Comparison of ENCODE assay signal across 18 cellular contexts in genomic region chr1:15825800-15826199, GRCh38. TPM values are rescaled to one million over a fixed set of nuclear protein-coding genes. Genes with fewer than 3 reads are reported as not detected.
DNase-seq lines count a peak whose midpoint lies in the region; ATAC-seq and TF ChIP-seq lines count a peak whose summit lies in the region.
"Had no signal": no experiment of that assay in that cellular context is flagged by ENCODE, and none has a peak within 500 bp of the region (broad histone marks: within the 10 kb centered on the region; RNA-seq: fewer than 3 reads in every experiment).

No MANE protein-coding gene starts in this region.

- H2AFZ ChIP-seq in IMR-90 (replicated peaks; ENCODE audit: low read length, poor library complexity): no peak overlapping the region

- no peak overlapping the region for H3K9ac ChIP-seq in IMR-90 (ENCODE audit: low read depth, low read length)

- CTCF ChIA-PET in IMR-90 (lab: Yijun Ruan, JAX): interaction anchor here (0.6 to 0.7 kb wide), 5 partner anchors 8 to 289 kb away, joined by 3 to 7 read pairs (median 6); no protein-coding TSS in a partner anchor

- no peaks in the 10 kb centered on the region for H3K9me3 ChIP-seq in IMR-90 (ENCODE audit: control insufficient read depth, insufficient read depth, low read length)
- H3K9me3 ChIP-seq in neutrophil: no peaks in the 10 kb centered on the region
- H3K9me3 ChIP-seq: vagina had no signal

- H4K5ac ChIP-seq in IMR-90 (ENCODE audit: low read depth, low read length): no peak overlapping the region

- H3K27ac ChIP-seq in IMR-90 (ENCODE audit: insufficient read depth, low read length): no peak overlapping the region
- H3K27ac ChIP-seq in neutrophil: peak overlapping the region; percentile 59
- H3K27ac ChIP-seq: vagina had no signal

- H3K18ac ChIP-seq in IMR-90 (ENCODE audit: low read depth, low read length): no peak overlapping the region

- no peak overlapping the region; the same call in 1 of the 2 replicates for H3K23ac ChIP-seq in IMR-90 (ENCODE audit: low read depth, low read length)

- no peak overlapping the region for H3K4ac ChIP-seq in IMR-90 (ENCODE audit: low read depth, low read length)

- H3K4me1 ChIP-seq in IMR-90 (ENCODE audit: control insufficient read depth, insufficient read depth, low read length) (no peaks in the 10 kb centered on the region), neutrophil (ENCODE audit: control insufficient read depth in 1 of 2, insufficient read depth in 1 of 2, low read depth in 1 of 2, low read length in 1 of 2) (peaks cover 36 to 40% of the 10 kb centered on the region in 2 experiments)

- no peaks in the 10 kb centered on the region; the same call in 1 of the 2 replicates for H3K9me1 ChIP-seq in IMR-90 (ENCODE audit: insufficient read depth, low read length)

- no peak overlapping the region for H3K27ac Mint-ChIP-seq in endothelial cell (ENCODE audit: unreplicated experiment)
- H3K27ac Mint-ChIP-seq: activated naive CD4-positive, alpha-beta T cell treated with anti-CD3 and anti-CD28 coated beads, Interleukin-2, amount 10 ng/mL, durations not matched to agents 7 days and 5 days; progenitor cell of endocrine pancreas had no signal

- dilution Hi-C loops in IMR-90 (cut with HindIII; ENCODE audit: low sequenced_read_pairs, unreplicated experiment): no loop called here

- no peak for TF ChIP-seq CTCF in AG09319 (IDR thresholded peaks at IDR 0.05; ENCODE audit: low read depth, low read length)
- no peak for TF ChIP-seq CTCF in IMR-90 (conservative IDR thresholded peaks at IDR 0.05; ENCODE audit: low read depth, low read length)
- no peak for TF ChIP-seq CTCF in endothelial cell (IDR thresholded peaks at IDR 0.05; ENCODE audit: unreplicated experiment)
- no peak for TF ChIP-seq CTCF in neutrophil (IDR thresholded peaks at IDR 0.05)

- intact Hi-C loops in IMR-90 (cut with micrococcal nuclease) (no loop called here), left colon (cut with DNase I, micrococcal nuclease) (no loop called here)

- H4K20me1 ChIP-seq in IMR-90 (ENCODE audit: insufficient read depth, low read length): no peaks in the 10 kb centered on the region

- peaks cover 5% of the 10 kb centered on the region for H3K27me3 Mint-ChIP-seq in endothelial cell (ENCODE audit: unreplicated experiment)
- H3K27me3 Mint-ChIP-seq: activated naive CD4-positive, alpha-beta T cell treated with anti-CD3 and anti-CD28 coated beads, Interleukin-2, amount 10 ng/mL, durations not matched to agents 7 days and 5 days; progenitor cell of endocrine pancreas had no signal

- H3K4me3 Mint-ChIP-seq in endothelial cell (ENCODE audit: unreplicated experiment): peak overlapping the region; percentile 31
- H3K4me3 Mint-ChIP-seq: activated naive CD4-positive, alpha-beta T cell treated with anti-CD3 and anti-CD28 coated beads, Interleukin-2, amount 10 ng/mL, durations not matched to agents 7 days and 5 days had no signal

- H2BK120ac ChIP-seq in IMR-90 (ENCODE audit: low read depth, low read length): no peak overlapping the region

- H3K4me2 ChIP-seq in IMR-90 (ENCODE audit: low read depth, low read length): no peak overlapping the region

- no peak for TF ChIP-seq POLR2A in IMR-90 (IDR thresholded peaks at IDR 0.05; ENCODE audit: low read depth, low read length)

- no peak overlapping the region for H2BK15ac ChIP-seq in IMR-90 (ENCODE audit: low read depth, low read length)

- POLR2A ChIA-PET in IMR-90 (lab: Charles Lee; ENCODE audit: unreplicated experiment): no interaction called here

- no peak overlapping the region for H2AK9ac ChIP-seq in IMR-90 (replicated peaks; ENCODE audit: low read depth, low read length, poor library complexity)

- no peak for TF ChIP-seq RAD21 in IMR-90 (IDR thresholded peaks at IDR 0.05; ENCODE audit: low read length)

- no peak overlapping the region for H2BK20ac ChIP-seq in IMR-90 (ENCODE audit: low read depth, low read length)

- H2AK5ac ChIP-seq in IMR-90 (ENCODE audit: low read depth, low read length): no peak overlapping the region

- H4K91ac ChIP-seq in IMR-90 (ENCODE audit: insufficient read depth, low read depth, low read length): no peak overlapping the region

- H3K56ac ChIP-seq in IMR-90 (ENCODE audit: extremely low read depth, insufficient read depth, low read length): no peak overlapping the region

- no peaks in the 10 kb centered on the region for H3K36me3 Mint-ChIP-seq in endothelial cell (ENCODE audit: low read depth, unreplicated experiment)

- ATAC-seq in IMR-90 (ENCODE audit: low read depth) (no peak), HG02970 (IDR thresholded peaks at IDR 0.05; ENCODE audit: low FRiP score, unreplicated experiment) (no peak), left colon (no peak)

- H3K27me3 ChIP-seq in IMR-90 (ENCODE audit: control insufficient read depth, insufficient read depth, low read length) (no peaks in the 10 kb centered on the region), neutrophil (no peaks in the 10 kb centered on the region)
- H3K27me3 ChIP-seq: vagina had no signal

- peak; percentile 59 for DNase-seq in AG09319 (ENCODE audit: extremely low read depth, low read depth)
- peak; percentile 55 for DNase-seq in IMR-90
- no peak for DNase-seq in endothelial cell (ENCODE audit: low spot score)
- no peak for DNase-seq in OCI-M1 (lab: John Stamatoyannopoulos, UW)
- DNase-seq in activated CD4-positive, alpha-beta T cell treated with anti-CD3 and anti-CD28 coated beads for 4 hours: no peak
- DNase-seq in left colon: no peak
- DNase-seq: ACHN; activated CD4-positive, alpha-beta T cell treated with anti-CD3 and anti-CD28 coated beads, Interleukin-2, amount 50 U/mL, for 1 hour; activated naive CD4-positive, alpha-beta T cell treated with anti-CD3 and anti-CD28 coated beads, Interleukin-2, amount 10 ng/mL, durations not matched to agents 7 days and 5 days; activated T-cell treated with anti-CD3 and anti-CD28 coated beads for 4 hours; COR-L47; NCI-H187 treated with DMSO at 0.1 percent for 48 hours; stimulated activated naive CD4-positive, alpha-beta T cell; T-helper 9 cell had no signal

- H3K4me3 ChIP-seq in IMR-90 (ENCODE audit: insufficient read depth, low read depth, low read length) (no peak overlapping the region), neutrophil (ENCODE audit: low read depth in 1 of 2, low read length in 1 of 2) (no peak overlapping the region)
- H3K4me3 ChIP-seq: vagina had no signal

- H3K79me1 ChIP-seq in IMR-90 (ENCODE audit: low read depth in 1 of 2, low read length in 2 of 2): no peaks in the 10 kb centered on the region; a peak in 2 of 4 replicates

- in situ Hi-C loops in IMR-90 (cut with MboI; ENCODE audit: low sequenced_read_pairs): no loop called here

- H3K9me3 Mint-ChIP-seq in endothelial cell (ENCODE audit: unreplicated experiment): no peaks in the 10 kb centered on the region
- H3K9me3 Mint-ChIP-seq: activated naive CD4-positive, alpha-beta T cell treated with anti-CD3 and anti-CD28 coated beads, Interleukin-2, amount 10 ng/mL, durations not matched to agents 7 days and 5 days had no signal

- H3K36me3 ChIP-seq in IMR-90 (ENCODE audit: control insufficient read depth, insufficient read depth, low read length): no peaks in the 10 kb centered on the region
- H3K36me3 ChIP-seq in neutrophil: no peaks in the 10 kb centered on the region
- H3K36me3 ChIP-seq: vagina had no signal

- H4K8ac ChIP-seq in IMR-90 (ENCODE audit: low read depth in 2 of 2, low read length in 2 of 2): no peak overlapping the region

- no TSS peak for BruUV-seq in IMR-90 (replicated peaks; lab: Mats Ljungman, UMichigan)

- H3K14ac ChIP-seq in IMR-90 (replicated peaks; ENCODE audit: low read depth, low read length): no peak overlapping the region

- H2BK5ac ChIP-seq in IMR-90 (ENCODE audit: low read depth, low read length, poor library complexity, severe bottlenecking): no peak overlapping the region

- peaks cover 7% of the 10 kb centered on the region for H3K4me1 Mint-ChIP-seq in endothelial cell (ENCODE audit: unreplicated experiment)

TF ChIP-seq in IMR-90, 13 proteins besides CTCF, POLR2A, EP300 and RAD21:
- TF ChIP-seq SMC3 (IDR thresholded peaks at IDR 0.05; ENCODE audit: low read depth, low read length) (no peak), MAZ (IDR thresholded peaks at IDR 0.05; ENCODE audit: borderline replicate concordance, low read depth, low read length) (no peak), RCOR1 (IDR thresholded peaks at IDR 0.05; ENCODE audit: insufficient replicate concordance, low read length) (no peak), ELK1 (IDR thresholded peaks at IDR 0.05; ENCODE audit: borderline replicate concordance, low read depth, low read length) (no peak), CHD1 (IDR thresholded peaks at IDR 0.05; ENCODE audit: low read depth, low read length) (no peak), BHLHE40 (IDR thresholded peaks at IDR 0.05; ENCODE audit: low read depth, low read length) (no peak), CEBPB (IDR thresholded peaks at IDR 0.05; ENCODE audit: low read depth, low read length) (no peak)

RNA-seq across cellular contexts. Expression of gene UQCRHL, which starts 18.4 kb away (rescaled TPM):
- total RNA-seq in IMR-90 (2012; rRNA removed): 1.4 and 2.8 TPM in 2 replicates
- 2.4 and 2.6 TPM in 2 replicates for polyA plus RNA-seq in IMR-90 (2012; rRNA removed)
- polyA plus RNA-seq in IMR-90 (2012; cell fraction: cytosol; rRNA removed): 0.44 and 0.71 TPM in 2 replicates
- 0.13 and 1.4 TPM in 2 replicates for polyA plus RNA-seq in IMR-90 (2012; cell fraction: nucleus; rRNA removed; ENCODE audit: low replicate concordance)
- total RNA-seq in endothelial cell (ENCODE audit: unreplicated experiment): 2.4 TPM
- 1 to 10 TPM; 2.2 to 2.6 TPM for total RNA-seq in left colon

RNA-seq across cellular contexts. Expression of gene SPEN, which starts 21.7 kb away (rescaled TPM):
- total RNA-seq in IMR-90 (2012; rRNA removed) (15.8 and 20.3 TPM in 2 replicates), endothelial cell (ENCODE audit: unreplicated experiment) (33.5 TPM), left colon (10 to 100 TPM; 46.7 to 47.6 TPM)
- 7.6 and 9.4 TPM in 2 replicates for polyA plus RNA-seq in IMR-90 (2012; rRNA removed)
- 1.7 and 3.2 TPM in 2 replicates for polyA plus RNA-seq in IMR-90 (2012; cell fraction: cytosol; rRNA removed)
- 24.4 and 38.3 TPM in 2 replicates for polyA plus RNA-seq in IMR-90 (2012; cell fraction: nucleus; rRNA removed; ENCODE audit: low replicate concordance)

Comparison
In these comparisons a context has a peak if more than half of its experiments do, and no peak if none do; other contexts are left out.
1. DNase-seq: peak in AG09319 (single experiment) and IMR-90 (single experiment); none in endothelial cell (single experiment), OCI-M1 (single experiment), activated CD4-positive, alpha-beta T cell treated with anti-CD3 and anti-CD28 coated beads for 4 hours (0 of 2) and left colon (0 of 2).